13 cellular contexts compared by ENCODE assay signal in the genomic region with DNA sequence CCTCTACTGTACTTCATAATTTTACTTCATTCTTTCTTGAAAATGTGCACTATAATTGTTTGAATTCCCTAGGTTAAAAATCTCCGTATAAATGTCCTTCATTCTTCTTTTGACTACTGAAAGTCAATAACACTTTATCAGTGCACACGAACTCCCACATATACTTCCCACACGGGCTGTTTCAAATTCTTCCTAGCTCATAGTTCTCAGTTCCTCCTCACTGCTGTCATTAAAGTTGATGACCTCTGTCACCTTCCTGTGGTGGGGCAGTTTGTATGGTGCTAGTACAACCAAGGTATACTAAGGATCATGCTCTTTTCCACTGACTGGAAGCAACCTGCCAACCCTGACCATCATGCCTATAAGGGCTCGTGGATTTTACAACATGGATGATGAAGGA. TPM values are rescaled to one million over a fixed set of nuclear protein-coding genes. Genes with fewer than 3 reads are reported as not detected.
DNase-seq lines count a peak whose midpoint lies in the region; ATAC-seq and TF ChIP-seq lines count a peak whose summit lies in the region.
"Had no signal": no experiment of that assay in that cellular context is flagged by ENCODE, and none has a peak within 500 bp of the region (broad histone marks: within the 10 kb centered on the region; RNA-seq: fewer than 3 reads in every experiment).

No MANE protein-coding gene starts in this region.

- ATAC-seq in GM18907 (IDR thresholded peaks at IDR 0.05; ENCODE audit: unreplicated experiment), result peak; percentile 76
- peak; percentile 52 for ATAC-seq in HG03460 (IDR thresholded peaks at IDR 0.05; ENCODE audit: unreplicated experiment)
- peak; percentile 44 for ATAC-seq in mucosa of descending colon
- ATAC-seq in gastroesophageal sphincter, result no peak
- no peak for ATAC-seq in gastrocnemius medialis
- ATAC-seq: body of pancreas, HCT116, Right ventricle myocardium inferior had no signal

- TF ChIP-seq EP300 in gastroesophageal sphincter (IDR thresholded peaks at IDR 0.05), result no peak

- H3K4me3 ChIP-seq in HEK293 (ENCODE audit: low read depth, low read length), result no peak overlapping the region
- H3K4me3 ChIP-seq in mucosa of descending colon, result no peak overlapping the region
- H3K4me3 ChIP-seq in gastroesophageal sphincter, result no peak overlapping the region
- no peak overlapping the region for H3K4me3 ChIP-seq in gastrocnemius medialis
- H3K4me3 ChIP-seq: body of pancreas had no signal

- H3K36me3 ChIP-seq in HEK293 (ENCODE audit: control insufficient read depth in 2 of 2, insufficient read depth in 1 of 2, low read length in 2 of 2) (no peaks in the 10 kb centered on the region), mucosa of descending colon (ENCODE audit: low read depth) (no peaks in the 10 kb centered on the region), gastroesophageal sphincter (no peaks in the 10 kb centered on the region), gastrocnemius medialis (no peaks in the 10 kb centered on the region)

- 52 to 58% methylated on average over 3 of the region's 4 CpGs for WGBS in gastroesophageal sphincter (ENCODE audit: low coverage in 1 of 2), 2 donors

- H3K4me1 ChIP-seq in HEK293 (ENCODE audit: control insufficient read depth, insufficient read depth, low read length) (peaks cover 4% of the 10 kb centered on the region; the same call in 1 of the 2 replicates), mucosa of descending colon (ENCODE audit: low read depth) (peaks cover 5% of the 10 kb centered on the region), gastroesophageal sphincter (no peaks in the 10 kb centered on the region), gastrocnemius medialis (no peaks in the 10 kb centered on the region)

- in situ Hi-C loops in gastrocnemius medialis (cut with MboI; ENCODE audit: low sequenced_read_pairs in 4 of 4), result no loop called here

- TF ChIP-seq POLR2A in gastroesophageal sphincter (IDR thresholded peaks at IDR 0.05), result no peak
- TF ChIP-seq POLR2A in gastrocnemius medialis (IDR thresholded peaks at IDR 0.05), result no peak

- H3K27ac ChIP-seq in HEK293 (ENCODE audit: extremely low read depth, low read depth, low read length), result no peak overlapping the region
- no peak overlapping the region for H3K27ac ChIP-seq in gastroesophageal sphincter
- H3K27ac ChIP-seq in gastrocnemius medialis, result no peak overlapping the region
- H3K27ac ChIP-seq: body of pancreas had no signal

- intact Hi-C loops in mucosa of descending colon (cut with DNase I, micrococcal nuclease), result no loop called here
- intact Hi-C loops in gastrocnemius medialis (cut with DNase I; ENCODE audit: low total_unique reads), result no loop called here

- TF ChIP-seq CTCF in HEK293 (tag by site-specific recombination; IDR thresholded peaks at IDR 0.05), result no peak
- no peak for TF ChIP-seq CTCF in mucosa of descending colon (IDR thresholded peaks at IDR 0.05)
- TF ChIP-seq CTCF in gastroesophageal sphincter (IDR thresholded peaks at IDR 0.05), result no peak
- TF ChIP-seq CTCF in gastrocnemius medialis (IDR thresholded peaks at IDR 0.05 in 4 of 5, conservative IDR thresholded peaks at IDR 0.05 in 1 of 5), result no peak

- H3K27me3 ChIP-seq in gastroesophageal sphincter (no peaks in the 10 kb centered on the region), gastrocnemius medialis (no peaks in the 10 kb centered on the region)
- H3K27me3 ChIP-seq: body of pancreas had no signal

- H3K9me3 ChIP-seq in HEK293 (ENCODE audit: control insufficient read depth, insufficient read depth, low read depth, low read length), result no peaks in the 10 kb centered on the region
- no peaks in the 10 kb centered on the region for H3K9me3 ChIP-seq in mucosa of descending colon
- H3K9me3 ChIP-seq in gastroesophageal sphincter, result no peaks in the 10 kb centered on the region
- H3K9me3 ChIP-seq in gastrocnemius medialis, result no peaks in the 10 kb centered on the region
- H3K9me3 ChIP-seq: body of pancreas had no signal

- POLR2A ChIA-PET in HEK293 (lab: Yijun Ruan, JAX), result no interaction called here

- DNase-seq in mucosa of descending colon, result no peak
- no peak for DNase-seq in activated T-cell treated with anti-CD3 and anti-CD28 coated beads for 4 hours
- DNase-seq in gastrocnemius medialis, result no peak
- no peak for DNase-seq in D341Med (ENCODE audit: low spot score)
- DNase-seq: body of pancreas; NCI-H187; stimulated activated naive CD4-positive, alpha-beta T cell had no signal

- CTCF ChIA-PET in HEK293 (lab: Yijun Ruan, JAX), result no interaction called here

TF ChIP-seq in HEK293, 187 proteins besides CTCF, POLR2A, EP300 and RAD21:
- TF ChIP-seq KLF1 (tag by site-specific recombination; IDR thresholded peaks at IDR 0.05) (no peak), EGR2 (tag by site-specific recombination; IDR thresholded peaks at IDR 0.05; ENCODE audit: low read depth) (peak; percentile 74), ZNF639 (tag by site-specific recombination; IDR thresholded peaks at IDR 0.05) (no peak), ZFHX2 (tag by site-specific recombination; conservative IDR thresholded peaks at IDR 0.05) (peak; percentile 61)
TF ChIP-seq in HEK293: peak in this region for 2.

RNA-seq across cellular contexts. Expression of gene CD2AP, which starts 40.0 kb away (rescaled TPM):
- total RNA-seq in mucosa of descending colon (100 to 1,000 TPM in 2 of 3 donors, 10 to 100 TPM in 1; 61.7 to 173 (median 104) TPM), gastroesophageal sphincter (10 to 100 TPM; 21.2 to 34.4 (median 24.5) TPM), gastrocnemius medialis (10 to 100 TPM in 1 of 4 donors, 1 to 10 TPM in 3; 6.9 to 14.1 (median 8.6) TPM)

Comparison
In these comparisons a context has a peak if more than half of its experiments do, and no peak if none do; other contexts are left out.
1. ATAC-seq: peak in GM18907 (single experiment), HG03460 (single experiment) and mucosa of descending colon (single experiment); none in gastroesophageal sphincter (single experiment) and gastrocnemius medialis (0 of 2).